In genomic region chr11:120500414-120500936, GRCh38 we compare ENCODE assay signal across 2 cellular contexts.
TF ChIP-seq lines count a peak whose summit lies in the region.

No MANE protein-coding gene starts in this region.

TF ChIP-seq in IMR-90, 13 proteins besides CTCF, POLR2A, EP300 and RAD21:
- no peak for TF ChIP-seq MXI1 (IDR thresholded peaks at IDR 0.05; ENCODE audit: borderline replicate concordance, low read depth, low read length)

TF ChIP-seq in endothelial cell of umbilical vein, 7 proteins besides CTCF, POLR2A, EP300 and RAD21:
- TF ChIP-seq MAX (IDR thresholded peaks at IDR 0.05; ENCODE audit: insufficient read depth, insufficient read length) (no peak), EZH2 (IDR thresholded peaks at IDR 0.05; ENCODE audit: borderline replicate concordance, low read depth, low read length, severe bottlenecking) (no peak), GATA2 (IDR thresholded peaks at IDR 0.05; ENCODE audit: insufficient read depth, insufficient read length, low read depth, low read length) (no peak), POLR2AphosphoS5 (IDR thresholded peaks at IDR 0.05; ENCODE audit: insufficient read depth, low read depth, low read length) (no peak)
